22 cellular contexts compared by ENCODE assay signal in genomic region chr22:41912338-41913039, GRCh38. TPM values are rescaled to one million over a fixed set of nuclear protein-coding genes. Genes with fewer than 3 reads are reported as not detected.
A peak's percentile ranks its signal among the peaks of the same experiment; 100 is the strongest.
DNase-seq lines count a peak whose midpoint lies in the region; ATAC-seq and TF ChIP-seq lines count a peak whose summit lies in the region.
"Had no signal": no experiment of that assay in that cellular context is flagged by ENCODE, and none has a peak within 500 bp of the region (broad histone marks: within the 10 kb centered on the region; RNA-seq: fewer than 3 reads in every experiment).

No MANE protein-coding gene starts in this region.

- no TSS peak for BruUV-seq in Caco-2 (replicated peaks; lab: Mats Ljungman, UMichigan)

- peaks cover 29% of the 10 kb centered on the region for H3K36me3 Mint-ChIP-seq in Caco-2 (ENCODE audit: insufficient read depth, unreplicated experiment)
- peaks cover 2% of the 10 kb centered on the region for H3K36me3 Mint-ChIP-seq in activated B cell treated with CpG ODN at 0.5 μM for 24 hours (ENCODE audit: low read depth)
- peaks cover 0 to 5% (median 0%) of the 10 kb centered on the region in 5 donors for H3K36me3 Mint-ChIP-seq in naive thymus-derived CD4-positive, alpha-beta T cell
- H3K36me3 Mint-ChIP-seq in progenitor cell of endocrine pancreas (ENCODE audit: insufficient read depth): peaks cover under 1% of the 10 kb centered on the region

- ATAC-seq in activated B cell treated with CpG ODN at 0.5 μM for 24 hours (ENCODE audit: low read depth) (no peak), gastrocnemius medialis (no peak), GM21447 (IDR thresholded peaks at IDR 0.05; ENCODE audit: unreplicated experiment) (no peak)
- ATAC-seq in naive thymus-derived CD4-positive, alpha-beta T cell: no peak
- ATAC-seq: left cardiac atrium had no signal

- H3K4me1 Mint-ChIP-seq in Caco-2 (ENCODE audit: low read depth, unreplicated experiment) (peaks cover 7% of the 10 kb centered on the region), activated B cell treated with CpG ODN at 0.5 μM for 24 hours (peaks cover 66% of the 10 kb centered on the region), progenitor cell of endocrine pancreas (ENCODE audit: low read depth) (peaks cover 1% of the 10 kb centered on the region)
- peaks cover 4 to 35% (median 29%) of the 10 kb centered on the region in 7 donors for H3K4me1 Mint-ChIP-seq in naive thymus-derived CD4-positive, alpha-beta T cell

- POLR2A ChIA-PET in Caco-2 (lab: Charles Lee): no interaction called here
- POLR2A ChIA-PET in activated B cell treated with CpG ODN at 0.5 μM for 24 hours (lab: Charles Lee): interaction anchor here (1.0 to 11.7 kb wide), 7 partner anchors 8 to 214 kb away, joined by 3 to 173 read pairs (median 4); partner anchors contain the start of genes SREBF2 and TNFRSF13C
- POLR2A ChIA-PET in naive thymus-derived CD4-positive, alpha-beta T cell (lab: Charles Lee): interaction anchor here (0.6 to 1.0 kb wide), 2 partner anchors 80 to 746 kb away, joined by 3 to 5 read pairs; partner anchors contain the start of gene SREBF2

- TF ChIP-seq POLR2A in gastrocnemius medialis (IDR thresholded peaks at IDR 0.05): no peak

- H3K27ac ChIP-seq in naive thymus-derived CD4-positive, alpha-beta T cell (ENCODE audit: low read depth, low read length): no peak overlapping the region
- H3K27ac ChIP-seq in gastrocnemius medialis: no peak overlapping the region
- H3K27ac ChIP-seq: esophagus muscularis mucosa, testis had no signal

- H3K4me1 ChIP-seq in Caco-2 (no peaks in the 10 kb centered on the region), gastrocnemius medialis (peaks cover 5 to 15% of the 10 kb centered on the region in 2 donors)
- peaks cover 17 to 20% of the 10 kb centered on the region in 2 donors for H3K4me1 ChIP-seq in naive thymus-derived CD4-positive, alpha-beta T cell (ENCODE audit: control insufficient read depth in 2 of 2, insufficient read depth in 2 of 2, low read length in 2 of 2)

- intact Hi-C loops in Caco-2 (cut with micrococcal nuclease; ENCODE audit: unreplicated experiment) (no loop called here), activated B cell treated with CpG ODN at 0.5 μM for 24 hours (cut with micrococcal nuclease) (loop anchor here (2.0 kb wide), 1 partner anchor 22 kb away; no protein-coding TSS in a partner anchor), gastrocnemius medialis (cut with DNase I; ENCODE audit: low total_unique reads) (no loop called here)
- intact Hi-C loops in naive thymus-derived CD4-positive, alpha-beta T cell (cut with micrococcal nuclease): no loop called here

- H3K36me3 ChIP-seq in Caco-2 (ENCODE audit: control insufficient read depth, insufficient read depth, low read length) (no peaks in the 10 kb centered on the region), gastrocnemius medialis (no peaks in the 10 kb centered on the region)
- no peaks in the 10 kb centered on the region for H3K36me3 ChIP-seq in naive thymus-derived CD4-positive, alpha-beta T cell (ENCODE audit: control insufficient read depth in 2 of 3, insufficient read depth in 3 of 3, low read length in 3 of 3)

- H3K9me3 Mint-ChIP-seq in Caco-2 (ENCODE audit: unreplicated experiment) (no peaks in the 10 kb centered on the region), activated B cell treated with CpG ODN at 0.5 μM for 24 hours (no peaks in the 10 kb centered on the region), progenitor cell of endocrine pancreas (ENCODE audit: low read depth) (no peaks in the 10 kb centered on the region)
- H3K9me3 Mint-ChIP-seq in naive thymus-derived CD4-positive, alpha-beta T cell: peaks cover 0 to 2% (median 0%) of the 10 kb centered on the region in 11 donors
- H3K9me3 Mint-ChIP-seq: activated CD4-positive, alpha-beta memory T cell treated with anti-CD3 and anti-CD28 coated beads, Interleukin-2, amount 10 ng/mL, durations not matched to agents 7 days and 5 days had no signal

- H3K9me3 ChIP-seq in Caco-2 (no peaks in the 10 kb centered on the region), gastrocnemius medialis (no peaks in the 10 kb centered on the region)
- H3K9me3 ChIP-seq in naive thymus-derived CD4-positive, alpha-beta T cell (ENCODE audit: control insufficient read depth in 2 of 3, low read length in 3 of 3): no peaks in the 10 kb centered on the region
- H3K9me3 ChIP-seq: esophagus muscularis mucosa, testis had no signal

- DNase-seq in 8988T (peak; percentile 69), Caco-2 (peak in 1 of 2 experiments; percentile 27), activated B cell treated with CpG ODN at 0.5 μM for 24 hours (no peak), gastrocnemius medialis (no peak), progenitor cell of endocrine pancreas (ENCODE audit: low spot score, unreplicated experiment) (no peak)
- DNase-seq in naive thymus-derived CD4-positive, alpha-beta T cell: no peak
- no peak for DNase-seq in stimulated activated naive CD4-positive, alpha-beta T cell (lab: John Stamatoyannopoulos, UW)
- DNase-seq: activated CD4-positive, alpha-beta memory T cell treated with anti-CD3 and anti-CD28 coated beads, Interleukin-2, amount 10 ng/mL, durations not matched to agents 7 days and 5 days; amniotic stem cell; cerebellar nuclear complex; DMS79 treated with DMSO at 0.1 percent for 48 hours; Kasumi-1; left cardiac atrium; NCI-H1105; NCI-H524 treated with DMSO at 0.1 percent for 48 hours; retina; SHP77; stimulated activated CD4-positive, alpha-beta T cell treated with anti-CD3 and anti-CD28 coated beads, Interleukin-12 subunit alpha, Interleukin-12 subunit beta, amount 100 ng/mL, for 4 hours; testis had no signal

- CTCF ChIA-PET in Caco-2 (lab: Charles Lee): interaction anchor here (1.1 to 2.8 kb wide), 2 partner anchors 13 to 27 kb away, joined by 3 to 13 read pairs; no protein-coding TSS in a partner anchor
- CTCF ChIA-PET in activated B cell treated with CpG ODN at 0.5 μM for 24 hours (lab: Charles Lee): interaction anchor here (2.5 kb wide), 1 partner anchor 27 kb away, joined by 10 read pairs; no protein-coding TSS in a partner anchor
- CTCF ChIA-PET in naive thymus-derived CD4-positive, alpha-beta T cell (lab: Charles Lee): interaction anchor here (0.9 to 1.5 kb wide), 3 partner anchors 13 to 50 kb away, joined by 3 to 5 read pairs (median 4); no protein-coding TSS in a partner anchor

- H3K27me3 Mint-ChIP-seq in Caco-2 (ENCODE audit: insufficient read depth, unreplicated experiment): peaks cover 22% of the 10 kb centered on the region
- peaks cover 10% of the 10 kb centered on the region for H3K27me3 Mint-ChIP-seq in activated B cell treated with CpG ODN at 0.5 μM for 24 hours
- peaks cover 30 to 66% (median 40%) of the 10 kb centered on the region in 5 donors for H3K27me3 Mint-ChIP-seq in naive thymus-derived CD4-positive, alpha-beta T cell
- peaks cover 60% of the 10 kb centered on the region for H3K27me3 Mint-ChIP-seq in progenitor cell of endocrine pancreas

- no peaks in the 10 kb centered on the region; the same call in 1 of the 2 replicates for H3K27me3 ChIP-seq in Caco-2 (replicated peaks; ENCODE audit: control insufficient read depth, insufficient read depth, low read length)
- peaks cover 7 to 17% of the 10 kb centered on the region in 2 donors for H3K27me3 ChIP-seq in naive thymus-derived CD4-positive, alpha-beta T cell (ENCODE audit: control insufficient read depth in 2 of 2, insufficient read depth in 2 of 2, low read length in 2 of 2)
- peaks cover 53 to 60% (median 59%) of the 10 kb centered on the region in 3 donors for H3K27me3 ChIP-seq in gastrocnemius medialis
- H3K27me3 ChIP-seq: testis had no signal

- no peak overlapping the region for H3K27ac Mint-ChIP-seq in Caco-2 (ENCODE audit: unreplicated experiment)
- H3K27ac Mint-ChIP-seq in activated B cell treated with CpG ODN at 0.5 μM for 24 hours: peak overlapping the region; percentile 41
- H3K27ac Mint-ChIP-seq in naive thymus-derived CD4-positive, alpha-beta T cell: no peak overlapping the region
- H3K27ac Mint-ChIP-seq in progenitor cell of endocrine pancreas: no peak overlapping the region
- H3K27ac Mint-ChIP-seq: activated CD4-positive, alpha-beta memory T cell treated with anti-CD3 and anti-CD28 coated beads, Interleukin-2, amount 10 ng/mL, durations not matched to agents 7 days and 5 days had no signal

- in situ Hi-C loops in gastrocnemius medialis (cut with MboI; ENCODE audit: low sequenced_read_pairs in 4 of 4): no loop called here

- TF ChIP-seq CTCF in Caco-2 (IDR thresholded peaks at IDR 0.05; ENCODE audit: insufficient read depth in 1 of 2, low read depth in 1 of 2, low read length in 1 of 2, severe bottlenecking in 1 of 2, unreplicated experiment in 1 of 2) (no peak), activated B cell treated with CpG ODN at 0.5 μM for 24 hours (IDR thresholded peaks at IDR 0.05) (no peak), gastrocnemius medialis (IDR thresholded peaks at IDR 0.05 in 4 of 5, conservative IDR thresholded peaks at IDR 0.05 in 1 of 5) (no peak), progenitor cell of endocrine pancreas (IDR thresholded peaks at IDR 0.05; ENCODE audit: unreplicated experiment) (no peak)

- H3K4me3 Mint-ChIP-seq in Caco-2 (ENCODE audit: unreplicated experiment) (peak overlapping the region; percentile 31), activated B cell treated with CpG ODN at 0.5 μM for 24 hours (peak overlapping the region; percentile 75), progenitor cell of endocrine pancreas (ENCODE audit: low read depth) (no peak overlapping the region)
- peak overlapping the region in 7 of 10 donors; percentile 19 to 83 (median 56) for H3K4me3 Mint-ChIP-seq in naive thymus-derived CD4-positive, alpha-beta T cell

- H3K4me3 ChIP-seq in Caco-2 (ENCODE audit: low read depth, low read length) (no peak overlapping the region), gastrocnemius medialis (no peak overlapping the region)
- no peak overlapping the region for H3K4me3 ChIP-seq in naive thymus-derived CD4-positive, alpha-beta T cell (ENCODE audit: low read length)
- H3K4me3 ChIP-seq: esophagus muscularis mucosa, testis had no signal

RNA-seq across cellular contexts. Expression of gene SHISA8, which starts 2.4 kb away (rescaled TPM):
- 1.4 and 2.2 TPM in 2 replicates for total RNA-seq in Caco-2 (2022)
- total RNA-seq in activated B cell treated with CpG ODN at 0.5 μM for 24 hours: 10.9 and 12.6 TPM in 2 replicates
- under 1 TPM in 3 of 5 experiments, not detected in 2; 0.34 to 0.58 (median 0.54) TPM for total RNA-seq in naive thymus-derived CD4-positive, alpha-beta T cell
- not detected for polyA plus RNA-seq in naive thymus-derived CD4-positive, alpha-beta T cell
- total RNA-seq in gastrocnemius medialis: not detected
- not detected in 2 replicates for total RNA-seq in progenitor cell of endocrine pancreas
- total RNA-seq: activated CD4-positive, alpha-beta memory T cell treated with anti-CD3 and anti-CD28 coated beads, Interleukin-2, amount 10 ng/mL, durations not matched to agents 7 days and 5 days; HT-29 had no signal

RNA-seq across cellular contexts. Expression of gene TNFRSF13C, which starts 14.1 kb away (rescaled TPM):
- total RNA-seq in Caco-2 (2022): 2.2 and 2.4 TPM in 2 replicates
- total RNA-seq in activated B cell treated with CpG ODN at 0.5 μM for 24 hours: 266 and 295 TPM in 2 replicates
- 10 to 100 TPM in 2 of 5 experiments, 1 to 10 TPM in 3; 1.2 to 17.2 (median 8.4) TPM for total RNA-seq in naive thymus-derived CD4-positive, alpha-beta T cell
- under 1 TPM; 0.38 to 0.39 TPM for polyA plus RNA-seq in naive thymus-derived CD4-positive, alpha-beta T cell
- not detected for total RNA-seq in gastrocnemius medialis
- 1.3 and 1.6 TPM in 2 replicates for total RNA-seq in progenitor cell of endocrine pancreas

RNA-seq across cellular contexts. Expression of gene CENPM, which starts 34.5 kb away (rescaled TPM):
- 44.1 and 46.4 TPM in 2 replicates for total RNA-seq in Caco-2 (2022)
- 9.6 and 13.3 TPM in 2 replicates for total RNA-seq in activated B cell treated with CpG ODN at 0.5 μM for 24 hours
- 10 to 100 TPM in 3 of 5 experiments, 1 to 10 TPM in 2; 5.1 to 51.1 (median 10.8) TPM for total RNA-seq in naive thymus-derived CD4-positive, alpha-beta T cell
- polyA plus RNA-seq in naive thymus-derived CD4-positive, alpha-beta T cell: 1 to 10 TPM; 2.3 to 4.4 TPM
- total RNA-seq in gastrocnemius medialis: 1 to 10 TPM in 2 of 4 donors, not detected in 2; 1.5 to 5.1 TPM
- 16.4 and 16.9 TPM in 2 replicates for total RNA-seq in progenitor cell of endocrine pancreas
- total RNA-seq: esophagus muscularis mucosa had no signal

RNA-seq across cellular contexts. Expression of gene SEPTIN3, which starts 56.8 kb away (rescaled TPM):
- total RNA-seq in Caco-2 (2022) (2.2 TPM in 2 replicates), activated B cell treated with CpG ODN at 0.5 μM for 24 hours (0.49 and 0.54 TPM in 2 replicates), gastrocnemius medialis (under 1 TPM in 1 of 4 donors, not detected in 3; 0.18 TPM), progenitor cell of endocrine pancreas (24.4 and 25.1 TPM in 2 replicates)
- 1 to 10 TPM in 1 of 5 experiments, under 1 TPM in 4; 0.08 to 4.2 (median 0.16) TPM for total RNA-seq in naive thymus-derived CD4-positive, alpha-beta T cell
- not detected for polyA plus RNA-seq in naive thymus-derived CD4-positive, alpha-beta T cell
- total RNA-seq: HT-29 had no signal

Comparison
In these comparisons a context has a peak if more than half of its experiments do, and no peak if none do; other contexts are left out.
1. RNA of gene TNFRSF13C, which starts 14.1 kb away (total RNA-seq): 266 to 295 TPM in activated B cell treated with CpG ODN at 0.5 μM for 24 hours; 1.2 to 17.2 TPM in naive thymus-derived CD4-positive, alpha-beta T cell, 2.2 to 2.4 TPM in Caco-2, 1.3 to 1.6 TPM in progenitor cell of endocrine pancreas and not detected in gastrocnemius medialis; every median in the first group is over 10 times any median in the second.